Comparison of ENCODE assay signal across 1 cellular context in the genomic region with DNA sequence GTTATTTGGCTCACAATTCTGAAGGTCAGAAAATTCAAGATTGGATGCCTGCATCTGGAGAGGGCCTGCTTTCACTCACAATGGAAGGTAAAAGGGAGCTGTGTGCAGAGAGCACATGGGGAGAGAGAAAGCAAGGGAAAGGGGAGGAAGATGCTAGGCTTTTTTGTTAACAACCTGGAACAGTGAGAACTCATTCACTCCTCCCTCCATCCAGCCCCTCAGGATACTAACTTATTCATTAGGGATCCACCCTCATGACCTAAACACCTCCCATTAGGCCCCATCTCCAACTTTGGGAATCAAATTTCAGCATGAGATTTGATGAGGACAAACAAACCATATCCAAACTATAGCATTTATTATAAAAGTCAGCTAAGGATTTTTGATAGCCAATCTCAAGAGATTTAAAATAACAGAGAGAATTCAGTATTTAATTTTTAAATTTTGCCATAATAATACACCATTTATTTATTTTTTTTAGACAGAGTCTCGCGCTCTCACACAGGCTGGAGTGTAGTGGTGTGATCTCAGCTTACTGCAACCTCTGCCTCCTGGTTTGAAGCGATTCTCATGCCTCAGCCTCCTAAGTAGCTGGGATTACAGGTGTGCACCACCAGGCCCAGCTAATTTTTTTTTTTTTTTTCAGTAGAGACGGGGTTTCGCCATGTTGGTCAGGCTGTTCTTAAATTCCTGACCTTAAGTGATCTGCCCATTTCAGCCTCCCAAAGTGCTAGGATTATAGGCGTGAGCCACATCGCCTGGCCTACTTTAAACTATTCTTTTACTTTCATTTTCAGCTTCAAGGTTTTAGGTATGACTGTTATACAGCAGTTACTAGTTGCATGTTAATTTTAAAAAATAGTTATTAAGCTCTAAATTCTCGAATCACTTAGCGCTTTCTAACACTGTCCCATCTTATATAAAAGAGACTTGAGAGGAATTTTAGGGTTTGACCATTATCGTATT.
TF ChIP-seq lines count a peak whose summit lies in the region.

No MANE protein-coding gene starts in this region.

TF ChIP-seq in K562, 482 proteins besides CTCF, POLR2A, EP300 and RAD21:
- peak; percentile 37 for TF ChIP-seq MGA (IDR thresholded peaks at IDR 0.05)
- TF ChIP-seq HNRNPH1 (optimal IDR thresholded peaks at IDR 0.05; ENCODE audit: low read depth, low read length): no peak
